11 cellular contexts compared by ENCODE assay signal in genomic region chr11:129950319-129951034, GRCh38. TPM values are rescaled to one million over a fixed set of nuclear protein-coding genes. Genes with fewer than 3 reads are reported as not detected.
DNase-seq lines count a peak whose midpoint lies in the region; ATAC-seq and TF ChIP-seq lines count a peak whose summit lies in the region.
"Had no signal": no experiment of that assay in that cellular context is flagged by ENCODE, and none has a peak within 500 bp of the region (broad histone marks: within the 10 kb centered on the region; RNA-seq: fewer than 3 reads in every experiment).

No MANE protein-coding gene starts in this region.

- TF ChIP-seq EP300 in transverse colon (IDR thresholded peaks at IDR 0.05; ENCODE audit: low read depth), result no peak

- H3K27ac Mint-ChIP-seq in brain, result peak overlapping the region; percentile 76 to 93 (median 84)
- H3K27ac Mint-ChIP-seq: activated T-cell treated with anti-CD3 and anti-CD28 coated beads, Interleukin-2, amount 50 U/mL, for 24 hours had no signal

- H3K36me3 ChIP-seq in transverse colon, result peaks cover 0 to 5% (median 0%) of the 10 kb centered on the region in 4 donors

- peaks cover 26% of the 10 kb centered on the region for H3K36me3 Mint-ChIP-seq in brain

- DNase-seq in NCI-H2171 treated with DMSO at 0.1 percent for 48 hours (lab: John Stamatoyannopoulos, UW) (peak; percentile 9), NCI-H2171 (lab: John Stamatoyannopoulos, UW) (no peak), left lobe of liver (ENCODE audit: low spot score) (no peak), transverse colon (peak; percentile 24), AG08396 (ENCODE audit: low spot score) (no peak)
- no peak for DNase-seq in stimulated activated CD4-positive, alpha-beta T cell treated with anti-CD3 and anti-CD28 coated beads, Interleukin-4, amount 100 ng/mL, for 1 hour
- DNase-seq: activated T-cell treated with anti-CD3 and anti-CD28 coated beads, Interleukin-2, amount 50 U/mL, for 24 hours; NK-92 treated with Interleukin-12 subunit alpha and Interleukin-12 subunit beta, amount 100 ng/mL, for 24 hours had no signal

- intact Hi-C loops in transverse colon (cut with DNase I; ENCODE audit: low total_unique reads), result no loop called here

- H3K9me3 ChIP-seq in transverse colon, result no peaks in the 10 kb centered on the region
- H3K9me3 ChIP-seq: A549 had no signal

- no peak overlapping the region for H3K4me3 ChIP-seq in transverse colon
- H3K4me3 ChIP-seq: A549 had no signal

- in situ Hi-C loops in transverse colon (cut with MboI; ENCODE audit: low pct_ligation_motif_present in 1 of 4, low pct_unique_long_range_greater_than_20kb in 1 of 4, low sequenced_read_pairs in 3 of 4), result no loop called here

- peak overlapping the region in 3 of 4 donors; percentile 35 to 48 (median 42) for H3K27ac ChIP-seq in transverse colon
- H3K27ac ChIP-seq: A549 had no signal

- ATAC-seq in left lobe of liver (peak; percentile 52), GM18505 (IDR thresholded peaks at IDR 0.05; ENCODE audit: unreplicated experiment) (no peak)
- ATAC-seq: A549 had no signal

- no peak for TF ChIP-seq CTCF in brain (conservative IDR thresholded peaks at IDR 0.05)
- no peak for TF ChIP-seq CTCF in transverse colon (IDR thresholded peaks at IDR 0.05)

- H3K9me3 Mint-ChIP-seq in brain, result no peaks in the 10 kb centered on the region
- H3K9me3 Mint-ChIP-seq: activated T-cell treated with anti-CD3 and anti-CD28 coated beads, Interleukin-2, amount 50 U/mL, for 24 hours had no signal

- no peaks in the 10 kb centered on the region for H3K27me3 Mint-ChIP-seq in brain
- H3K27me3 Mint-ChIP-seq: activated T-cell treated with anti-CD3 and anti-CD28 coated beads, Interleukin-2, amount 50 U/mL, for 24 hours had no signal

- H3K4me1 Mint-ChIP-seq in brain, result peaks cover 41% of the 10 kb centered on the region

- H3K27me3 ChIP-seq in transverse colon, result no peaks in the 10 kb centered on the region

- peak overlapping the region in 3 of 5 experiments; percentile 3 to 54 (median 17) for H3K4me3 Mint-ChIP-seq in brain
- H3K4me3 Mint-ChIP-seq: activated T-cell treated with anti-CD3 and anti-CD28 coated beads, Interleukin-2, amount 50 U/mL, for 24 hours had no signal

- 43 to 45% methylated on average over 5 to 12 of the region's 12 CpGs for WGBS in transverse colon (ENCODE audit: low coverage in 1 of 2), 2 donors

- no peak for TF ChIP-seq POLR2A in transverse colon (IDR thresholded peaks at IDR 0.05)
- TF ChIP-seq POLR2A in GM18505 (IDR thresholded peaks at IDR 0.05; ENCODE audit: borderline replicate concordance, extremely low read depth, insufficient read depth, insufficient read length), result no peak

- peaks cover 0 to 6% (median 0%) of the 10 kb centered on the region in 4 donors for H3K4me1 ChIP-seq in transverse colon
- H3K4me1 ChIP-seq: A549 had no signal

RNA-seq across cellular contexts. Expression of gene PRDM10, which starts 52.2 kb away (rescaled TPM):
- 6.6 TPM for polyA plus RNA-seq in brain (ENCODE audit: insufficient read depth, low read depth, low replicate concordance)
- total RNA-seq in left lobe of liver (5.8 TPM), transverse colon (10 to 100 TPM; 11.3 to 22.4 (median 15.5) TPM)

RNA-seq across cellular contexts. Expression of gene NFRKB, which starts 55.1 kb away (rescaled TPM):
- polyA plus RNA-seq in brain (ENCODE audit: insufficient read depth, low read depth, low replicate concordance), result 22.7 TPM
- total RNA-seq in left lobe of liver (10.7 TPM), transverse colon (10 to 100 TPM; 28.7 to 79.2 (median 37.0) TPM)

Comparison
In these comparisons a context has a peak if more than half of its experiments do, and no peak if none do; other contexts are left out.
1. DNase-seq: peak in NCI-H2171 treated with DMSO at 0.1 percent for 48 hours (single experiment) and transverse colon (single experiment); none in NCI-H2171 (single experiment), left lobe of liver (single experiment), stimulated activated CD4-positive, alpha-beta T cell treated with anti-CD3 and anti-CD28 coated beads, Interleukin-4, amount 100 ng/mL, for 1 hour (single experiment) and AG08396 (single experiment).